Comparison of ENCODE assay signal across 32 cellular contexts in the genomic region with DNA sequence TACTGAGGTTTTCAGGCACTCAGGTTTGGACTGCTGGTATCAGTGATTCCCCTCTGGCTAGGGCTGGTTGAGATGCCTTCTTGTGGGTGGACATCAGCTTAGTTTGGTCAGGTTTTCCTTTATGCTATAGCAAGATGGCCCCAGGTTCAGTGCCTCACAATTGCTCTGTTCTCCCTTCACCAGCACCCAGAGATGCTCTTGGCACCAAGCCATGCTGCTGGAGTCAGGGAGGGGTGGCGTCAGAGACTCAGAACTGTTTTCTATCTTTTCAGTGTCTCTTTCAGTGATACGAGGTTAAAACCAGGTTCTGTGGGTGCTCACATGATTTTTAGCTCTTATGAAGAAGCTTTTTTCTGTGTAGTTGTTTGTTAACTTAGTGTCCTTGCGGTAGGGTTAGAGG.
"Had no signal": no experiment of that assay in that cellular context is flagged by ENCODE, and none has a peak within 500 bp of the region (broad histone marks: within the 10 kb centered on the region; RNA-seq: fewer than 3 reads in every experiment).

No MANE protein-coding gene starts in this region.

- H3K27me3 Mint-ChIP-seq: activated B cell treated with CpG ODN at 0.5 μM for 24 hours; activated CD4-positive, alpha-beta memory T cell treated with anti-CD3 and anti-CD28 coated beads for 36 hours; activated CD4-positive, alpha-beta T cell treated with anti-CD3 and anti-CD28 coated beads, Interleukin-2, amount 10 ng/mL, durations not matched to agents 24 days and 14 days; activated CD8-positive, alpha-beta T cell treated with anti-CD3 and anti-CD28 coated beads for 36 hours; activated naive CD4-positive, alpha-beta T cell treated with anti-CD3 and anti-CD28 coated beads, Interleukin-2, amount 10 ng/mL, durations not matched to agents 7 days and 5 days; activated naive CD4-positive, alpha-beta T cell treated with anti-CD3 and anti-CD28 coated beads, Interleukin-2, amount 50 U/mL, for 24 hours; activated naive CD8-positive, alpha-beta T cell; activated naive CD8-positive, alpha-beta T cell treated with anti-CD3 and anti-CD28 coated beads, Interleukin-2, amount 10 ng/mL, durations not matched to agents 7 days and 5 days; activated naive CD8-positive, alpha-beta T cell treated with anti-CD3 and anti-CD28 coated beads, Interleukin-2, amount 50 U/mL, for 24 hours; activated T-helper 17 cell treated with anti-CD3 and anti-CD28 coated beads, Interleukin-2, amount 50 U/mL, for 72 hours had no signal

- H3K27ac ChIP-seq: body of pancreas, brain microvascular endothelial cell, breast epithelium, VCaP had no signal

- DNase-seq: activated B cell treated with CpG ODN at 0.5 μM for 24 hours; activated CD4-positive, alpha-beta memory T cell treated with anti-CD3 and anti-CD28 coated beads for 36 hours; activated CD4-positive, alpha-beta T cell treated with anti-CD3 and anti-CD28 coated beads for 4 hours; activated CD4-positive, alpha-beta T cell treated with anti-CD3 and anti-CD28 coated beads, Interleukin-2, amount 10 ng/mL, durations not matched to agents 24 days and 14 days; activated CD4-positive, alpha-beta T cell treated with anti-CD3 and anti-CD28 coated beads, Interleukin-2, amount 50 U/mL, for 1 hour; activated CD4-positive, alpha-beta T cell treated with anti-CD3 and anti-CD28 coated beads, Interleukin-2, amount 50 U/mL, for 4 hours; activated CD4-positive, CD25-positive, alpha-beta regulatory T cell treated with anti-CD3 and anti-CD28 coated beads, Interleukin-2, amount 50 U/mL, for 72 hours; activated CD8-positive, alpha-beta memory T cell treated with anti-CD3 and anti-CD28 coated beads, Interleukin-2, amount 50 U/mL, for 4 hours; activated CD8-positive, alpha-beta T cell treated with anti-CD3 and anti-CD28 coated beads for 36 hours; activated gamma-delta T cell; activated naive CD4-positive, alpha-beta T cell treated with anti-CD3 and anti-CD28 coated beads, Interleukin-2, amount 10 ng/mL, durations not matched to agents 7 days and 5 days; activated naive CD4-positive, alpha-beta T cell treated with Interleukin-2 at 50 U/mL for 16 hours; activated naive CD8-positive, alpha-beta T cell treated with anti-CD3 and anti-CD28 coated beads, Interleukin-2, amount 10 ng/mL, durations not matched to agents 7 days and 5 days; activated naive CD8-positive, alpha-beta T cell treated with anti-CD3 and anti-CD28 coated beads, Interleukin-2, amount 50 U/mL, for 24 hours; activated T-cell treated with anti-CD3 and anti-CD28 coated beads for 4 hours; activated T-cell treated with anti-CD3 and anti-CD28 coated beads, Interleukin-2, amount 50 U/mL, for 1 hour; activated T-cell treated with anti-CD3 and anti-CD28 coated beads, Interleukin-2, amount 50 U/mL, for 4 hours; activated T-cell treated with anti-CD3 and anti-CD28 coated beads, Interleukin-2, amount 50 U/mL, for 72 hours; body of pancreas; brain microvascular endothelial cell; central memory CD4-positive, alpha-beta T cell; T-helper 1 cell; T-helper 2 cell; T-helper 9 cell had no signal

- H3K36me3 ChIP-seq: brain microvascular endothelial cell, breast epithelium had no signal

- H3K36me3 Mint-ChIP-seq: activated CD4-positive, alpha-beta memory T cell treated with anti-CD3 and anti-CD28 coated beads for 36 hours; activated naive CD4-positive, alpha-beta T cell treated with anti-CD3 and anti-CD28 coated beads, Interleukin-2, amount 10 ng/mL, durations not matched to agents 7 days and 5 days; activated naive CD4-positive, alpha-beta T cell treated with anti-CD3 and anti-CD28 coated beads, Interleukin-2, amount 50 U/mL, for 24 hours; activated naive CD8-positive, alpha-beta T cell treated with anti-CD3 and anti-CD28 coated beads, Interleukin-2, amount 10 ng/mL, durations not matched to agents 7 days and 5 days had no signal

- H3K27ac Mint-ChIP-seq: activated B cell treated with CpG ODN at 0.5 μM for 24 hours; activated CD4-positive, alpha-beta memory T cell treated with anti-CD3 and anti-CD28 coated beads for 36 hours; activated CD4-positive, alpha-beta T cell treated with anti-CD3 and anti-CD28 coated beads, Interleukin-2, amount 10 ng/mL, durations not matched to agents 24 days and 14 days; activated CD8-positive, alpha-beta T cell treated with anti-CD3 and anti-CD28 coated beads for 36 hours; activated naive CD4-positive, alpha-beta T cell treated with anti-CD3 and anti-CD28 coated beads, Interleukin-2, amount 10 ng/mL, durations not matched to agents 7 days and 5 days; activated naive CD4-positive, alpha-beta T cell treated with anti-CD3 and anti-CD28 coated beads, Interleukin-2, amount 50 U/mL, for 24 hours; activated naive CD8-positive, alpha-beta T cell; activated naive CD8-positive, alpha-beta T cell treated with anti-CD3 and anti-CD28 coated beads, Interleukin-2, amount 10 ng/mL, durations not matched to agents 7 days and 5 days; activated naive CD8-positive, alpha-beta T cell treated with anti-CD3 and anti-CD28 coated beads, Interleukin-2, amount 50 U/mL, for 24 hours; activated T-cell treated with anti-CD3 and anti-CD28 coated beads, Interleukin-2, amount 50 U/mL, for 72 hours; activated T-helper 1 cell treated with anti-CD3 and anti-CD28 coated beads, Interleukin-12 subunit alpha, Interleukin-12 subunit beta, Interleukin-2, Interleukin-4 antibody, amounts not matched to agents 30 ng/mL and 10 ng/mL and 1 ng/mL, durations not matched to agents 14 hours and 24 hours and 36 hours; activated T-helper 17 cell treated with anti-CD3 and anti-CD28 coated beads, Interleukin-2, amount 50 U/mL, for 72 hours; T-helper 1 cell treated with Interleukin-12 subunit alpha and Interleukin-12 subunit beta and Interleukin-4 antibody, amounts not matched to agents 30 μg/mL and 1 μg/mL, for 36 hours; T-helper 2 cell treated with Interferon-gamma antibody and Interleukin-4, amounts not matched to agents 5 μg/mL and 100 μg/mL, for 36 hours had no signal

- H3K4me1 Mint-ChIP-seq: activated B cell treated with CpG ODN at 0.5 μM for 24 hours; activated CD4-positive, alpha-beta T cell treated with anti-CD3 and anti-CD28 coated beads, Interleukin-2, amount 10 ng/mL, durations not matched to agents 24 days and 14 days; activated naive CD4-positive, alpha-beta T cell treated with anti-CD3 and anti-CD28 coated beads, Interleukin-2, amount 10 ng/mL, durations not matched to agents 7 days and 5 days; activated naive CD4-positive, alpha-beta T cell treated with anti-CD3 and anti-CD28 coated beads, Interleukin-2, amount 50 U/mL, for 24 hours; activated naive CD8-positive, alpha-beta T cell treated with anti-CD3 and anti-CD28 coated beads, Interleukin-2, amount 10 ng/mL, durations not matched to agents 7 days and 5 days; activated naive CD8-positive, alpha-beta T cell treated with anti-CD3 and anti-CD28 coated beads, Interleukin-2, amount 50 U/mL, for 24 hours; activated T-helper 17 cell treated with anti-CD3 and anti-CD28 coated beads, Interleukin-2, amount 50 U/mL, for 72 hours had no signal

- H3K4me3 ChIP-seq: body of pancreas, breast epithelium had no signal

- H3K4me1 ChIP-seq: body of pancreas, breast epithelium had no signal

- H3K27me3 ChIP-seq: body of pancreas, brain microvascular endothelial cell, breast epithelium had no signal

- H3K4me3 Mint-ChIP-seq: activated B cell treated with CpG ODN at 0.5 μM for 24 hours; activated CD4-positive, alpha-beta memory T cell treated with anti-CD3 and anti-CD28 coated beads for 36 hours; activated CD4-positive, alpha-beta T cell treated with anti-CD3 and anti-CD28 coated beads, Interleukin-2, amount 10 ng/mL, durations not matched to agents 24 days and 14 days; activated CD8-positive, alpha-beta T cell treated with anti-CD3 and anti-CD28 coated beads for 36 hours; activated naive CD4-positive, alpha-beta T cell treated with anti-CD3 and anti-CD28 coated beads, Interleukin-2, amount 10 ng/mL, durations not matched to agents 7 days and 5 days; activated naive CD4-positive, alpha-beta T cell treated with anti-CD3 and anti-CD28 coated beads, Interleukin-2, amount 50 U/mL, for 24 hours; activated naive CD8-positive, alpha-beta T cell; activated naive CD8-positive, alpha-beta T cell treated with anti-CD3 and anti-CD28 coated beads, Interleukin-2, amount 10 ng/mL, durations not matched to agents 7 days and 5 days; activated naive CD8-positive, alpha-beta T cell treated with anti-CD3 and anti-CD28 coated beads, Interleukin-2, amount 50 U/mL, for 24 hours; activated T-cell treated with anti-CD3 and anti-CD28 coated beads, Interleukin-2, amount 50 U/mL, for 4 hours; activated T-cell treated with anti-CD3 and anti-CD28 coated beads, Interleukin-2, amount 50 U/mL, for 72 hours; activated T-helper 1 cell treated with anti-CD3 and anti-CD28 coated beads, Interleukin-12 subunit alpha, Interleukin-12 subunit beta, Interleukin-2, Interleukin-4 antibody, amounts not matched to agents 30 ng/mL and 10 ng/mL and 1 ng/mL, durations not matched to agents 14 hours and 24 hours and 36 hours; activated T-helper 17 cell treated with anti-CD3 and anti-CD28 coated beads, Interleukin-2, amount 50 U/mL, for 72 hours; T-helper 1 cell treated with Interleukin-12 subunit alpha and Interleukin-12 subunit beta and Interleukin-4 antibody, amounts not matched to agents 30 μg/mL and 1 μg/mL, for 36 hours; T-helper 2 cell treated with Interferon-gamma antibody and Interleukin-4, amounts not matched to agents 5 μg/mL and 100 μg/mL, for 36 hours had no signal

- H3K9me3 ChIP-seq: body of pancreas, breast epithelium had no signal
